Comparison of ENCODE assay signal across 2 cellular contexts in genomic region chr9:33164138-33164809, GRCh38.
TF ChIP-seq lines count a peak whose summit lies in the region.

No MANE protein-coding gene starts in this region.

TF ChIP-seq in SK-N-SH, 30 proteins besides CTCF, POLR2A, EP300 and RAD21 (continued from another document):
- TF ChIP-seq IRF3 (IDR thresholded peaks at IDR 0.05; ENCODE audit: low read depth, low read length): no peak
- no peak for TF ChIP-seq FOSL2 (IDR thresholded peaks at IDR 0.05; ENCODE audit: borderline replicate concordance, low read depth)
- TF ChIP-seq FOXJ3 (CRISPR knock-in tag; IDR thresholded peaks at IDR 0.05): no peak
- no peak for TF ChIP-seq YY1 (IDR thresholded peaks at IDR 0.05; ENCODE audit: low read depth)
- TF ChIP-seq FOXM1 (IDR thresholded peaks at IDR 0.05; ENCODE audit: low read depth): no peak
- no peak for TF ChIP-seq ZBTB33 (IDR thresholded peaks at IDR 0.05; ENCODE audit: borderline replicate concordance, low read depth)
- no peak for TF ChIP-seq RFX5 (IDR thresholded peaks at IDR 0.05; ENCODE audit: low read length)
- TF ChIP-seq POLR2AphosphoS5 (IDR thresholded peaks at IDR 0.05; ENCODE audit: low read depth, low read length): no peak
- TF ChIP-seq RXRA (IDR thresholded peaks at IDR 0.05; ENCODE audit: borderline replicate concordance, low read depth): no peak

TF ChIP-seq in SK-N-SH treated with all-trans-retinoic acid at 6 μM for 48 hours, 23 proteins besides CTCF, POLR2A, EP300 and RAD21 (continued from another document):
- TF ChIP-seq ARNTL (CRISPR knock-in tag; IDR thresholded peaks at IDR 0.05; ENCODE audit: borderline replicate concordance, low read depth) (no peak), OSR1 (CRISPR knock-in tag; IDR thresholded peaks at IDR 0.05) (no peak), SNAI2 (CRISPR knock-in tag; IDR thresholded peaks at IDR 0.05) (no peak)
